In genomic region chr1:82225407-82226197, GRCh38 we compare ENCODE assay signal across 1 cellular context.
TF ChIP-seq lines count a peak whose summit lies in the region.

No MANE protein-coding gene starts in this region.

TF ChIP-seq in HepG2, 621 proteins besides CTCF, POLR2A, EP300 and RAD21 (continued from another document):
- TF ChIP-seq, protein P1, sequence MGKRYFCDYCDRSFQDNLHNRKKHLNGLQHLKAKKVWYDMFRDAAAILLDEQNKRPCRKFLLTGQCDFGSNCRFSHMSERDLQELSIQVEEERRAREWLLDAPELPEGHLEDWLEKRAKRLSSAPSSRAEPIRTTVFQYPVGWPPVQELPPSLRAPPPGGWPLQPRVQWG (CRISPR knock-in tag; IDR thresholded peaks at IDR 0.05; ENCODE audit: borderline replicate concordance, low read depth), result no peak
- TF ChIP-seq PHF8 (CRISPR knock-in tag; IDR thresholded peaks at IDR 0.05), result no peak
- TF ChIP-seq HOXA5 (CRISPR knock-in tag; IDR thresholded peaks at IDR 0.05), result no peak
